Comparison of ENCODE assay signal across 12 cellular contexts in the genomic region with DNA sequence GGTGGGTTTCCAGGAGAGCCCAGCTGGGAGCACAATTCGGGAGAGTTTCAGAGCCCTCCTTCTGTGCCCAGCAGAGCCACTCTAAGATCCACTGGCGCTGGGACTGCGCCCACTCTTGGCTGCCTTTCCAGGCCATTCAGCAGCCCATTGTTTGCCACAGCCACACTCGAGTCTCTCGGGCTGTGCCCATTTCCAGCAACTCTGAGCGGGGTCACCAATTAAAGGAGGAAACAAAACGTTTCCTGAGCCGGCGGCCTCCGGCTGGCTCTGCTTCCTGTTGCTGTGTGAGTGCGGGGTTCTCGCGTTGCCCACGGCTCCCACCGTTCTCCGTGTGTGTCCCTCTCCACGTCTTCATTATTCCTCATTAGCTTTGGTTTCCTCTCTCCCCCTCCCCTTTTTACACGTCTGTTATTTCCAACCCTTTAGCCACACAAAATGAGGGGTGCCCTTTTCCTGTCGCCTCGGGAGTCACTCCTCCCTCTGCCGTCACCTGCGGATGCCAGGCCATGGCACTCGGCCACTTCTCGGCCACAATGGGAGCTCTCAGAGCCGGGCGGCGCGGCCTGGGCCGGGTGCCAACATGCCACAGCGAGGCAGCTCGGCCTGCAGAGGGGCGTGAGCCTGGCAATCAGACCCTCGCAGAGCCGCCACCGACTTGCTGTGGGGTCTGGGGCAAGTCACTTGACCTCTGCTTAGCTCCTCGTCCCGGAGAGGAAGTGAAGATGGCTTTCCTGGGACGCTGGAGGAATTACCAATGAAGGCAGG.
DNase-seq lines count a peak whose midpoint lies in the region; ATAC-seq and TF ChIP-seq lines count a peak whose summit lies in the region.
"Had no signal": no experiment of that assay in that cellular context is flagged by ENCODE, and none has a peak within 500 bp of the region (broad histone marks: within the 10 kb centered on the region; RNA-seq: fewer than 3 reads in every experiment).

No MANE protein-coding gene starts in this region.

- ATAC-seq in WTC11, result no peak

- peak overlapping the region; percentile 16; the same call in 1 of the 2 replicates for H3K4me2 ChIP-seq in PC-9

- DNase-seq in DMS53 (lab: John Stamatoyannopoulos, UW) (peak; percentile 14), DMS53 treated with DMSO at 0.1 percent for 48 hours (lab: John Stamatoyannopoulos, UW; ENCODE audit: unreplicated experiment) (no peak), PC-9 (peak in 1 of 2 experiments; percentile 1), head of caudate nucleus (peak; percentile 80 to 97 (median 93)), WTC11 (ENCODE audit: low spot score) (no peak), ACHN (no peak), NAMALWA (ENCODE audit: low spot score) (no peak)
- DNase-seq: activated CD8-positive, alpha-beta memory T cell treated with anti-CD3 and anti-CD28 coated beads, Interleukin-2, amount 50 U/mL, for 4 hours; kidney had no signal

- no peaks in the 10 kb centered on the region for H3K36me3 ChIP-seq in PC-9 (ENCODE audit: low read depth)
- H3K36me3 ChIP-seq: thoracic aorta had no signal

- TF ChIP-seq CTCF in PC-9 (conservative IDR thresholded peaks at IDR 0.05) (no peak), WTC11 (IDR thresholded peaks at IDR 0.05) (no peak)

- intact Hi-C loops in PC-9 (cut with micrococcal nuclease; ENCODE audit: unreplicated experiment), result no loop called here
- intact Hi-C loops in head of caudate nucleus (cut with DNase I), result loop anchor here (5.0 kb wide), 1 partner anchor 91 kb away; no protein-coding TSS in a partner anchor

- peaks cover 24% of the 10 kb centered on the region; the same call in 1 of the 2 replicates for H3K27me3 ChIP-seq in PC-9 (ENCODE audit: insufficient read depth, low read depth)

- CTCF ChIA-PET in PC-9 (lab: Charles Lee) (no interaction called here), WTC11 (lab: Charles Lee) (interaction anchor here (0.7 to 1.7 kb wide), 4 partner anchors 78 to 160 kb away, joined by 3 to 5 read pairs (median 3); no protein-coding TSS in a partner anchor)

- no peaks in the 10 kb centered on the region for H4K20me1 ChIP-seq in PC-9 (ENCODE audit: insufficient read depth)

- H3K27ac Mint-ChIP-seq in WTC11, result no peak overlapping the region
- H3K27ac Mint-ChIP-seq: IgD-negative memory B cell had no signal

- H3K9me3 Mint-ChIP-seq in WTC11, result peaks cover 17% of the 10 kb centered on the region

- no peak overlapping the region for H3K4me3 Mint-ChIP-seq in WTC11
- H3K4me3 Mint-ChIP-seq: IgD-negative memory B cell had no signal

- no peaks in the 10 kb centered on the region for H3K79me2 ChIP-seq in PC-9 (ENCODE audit: low read depth)

- no peaks in the 10 kb centered on the region; the same call in 1 of the 2 replicates for H3K9me3 ChIP-seq in PC-9 (ENCODE audit: insufficient read depth, low read depth)
- H3K9me3 ChIP-seq: thoracic aorta had no signal

- H3K4me3 ChIP-seq in PC-9, result no peak overlapping the region
- H3K4me3 ChIP-seq: thoracic aorta had no signal

- H3K9me2 ChIP-seq in PC-9 (ENCODE audit: insufficient read depth), result no peaks in the 10 kb centered on the region

- 0 out of 2 replicates have a peak overlapping the region, but pooled peaks have one; percentile 39 for H2AFZ ChIP-seq in PC-9

- H3F3A ChIP-seq in PC-9 (ENCODE audit: insufficient read depth, low read depth), result no peaks in the 10 kb centered on the region

- in situ Hi-C loops in ACHN (cut with HindIII; ENCODE audit: low pct_ligation_motif_present, low pct_unique_long_range_greater_than_20kb, low sequenced_read_pairs), result no loop called here

- peaks cover 6% of the 10 kb centered on the region; the same call in 1 of the 2 replicates for H3K4me1 Mint-ChIP-seq in WTC11
- H3K4me1 Mint-ChIP-seq: IgD-negative memory B cell had no signal

- BruUV-seq in PC-9 (replicated peaks; lab: Mats Ljungman, UMichigan), result no TSS peak

- POLR2A ChIA-PET in PC-9 (lab: Charles Lee; ENCODE audit: unreplicated experiment) (no interaction called here), WTC11 (lab: Charles Lee) (no interaction called here)

- H3K4me1 ChIP-seq in PC-9 (replicated peaks; ENCODE audit: insufficient read depth), result no peaks in the 10 kb centered on the region

- H3K27me3 Mint-ChIP-seq in WTC11 (ENCODE audit: low read depth), result peaks cover 11% of the 10 kb centered on the region
- H3K27me3 Mint-ChIP-seq: IgD-negative memory B cell had no signal

- no peak overlapping the region for H3K27ac ChIP-seq in PC-9
- peak overlapping the region; percentile 93 for H3K27ac ChIP-seq in temporal lobe (ENCODE audit: low read depth, low read length)
- H3K27ac ChIP-seq: thoracic aorta had no signal

- no peaks in the 10 kb centered on the region for H3K36me3 Mint-ChIP-seq in WTC11

TF ChIP-seq in WTC11, 78 proteins besides CTCF, POLR2A, EP300 and RAD21:
- TF ChIP-seq CREB1 (CRISPR knock-in tag; IDR thresholded peaks at IDR 0.05) (no peak), E2F5 (CRISPR knock-in tag; IDR thresholded peaks at IDR 0.05) (no peak), FOXJ3 (CRISPR knock-in tag; IDR thresholded peaks at IDR 0.05; ENCODE audit: borderline replicate concordance) (no peak), ZNF219 (CRISPR knock-in tag; IDR thresholded peaks at IDR 0.05; ENCODE audit: borderline replicate concordance) (no peak), ZNF396 (CRISPR knock-in tag; IDR thresholded peaks at IDR 0.05; ENCODE audit: borderline replicate concordance) (no peak), KAT7 (CRISPR knock-in tag; IDR thresholded peaks at IDR 0.05; ENCODE audit: borderline replicate concordance) (no peak), CREM (CRISPR knock-in tag; IDR thresholded peaks at IDR 0.05) (no peak), GTF2I (CRISPR knock-in tag; conservative IDR thresholded peaks at IDR 0.05) (no peak), ZNF263 (CRISPR knock-in tag; IDR thresholded peaks at IDR 0.05; ENCODE audit: low read depth) (no peak), SMAD3 (CRISPR knock-in tag; IDR thresholded peaks at IDR 0.05; ENCODE audit: borderline replicate concordance) (no peak), SP1 (CRISPR knock-in tag; conservative IDR thresholded peaks at IDR 0.05) (no peak), GABPB1 (CRISPR knock-in tag; IDR thresholded peaks at IDR 0.05) (no peak), GRHL2 (CRISPR knock-in tag; IDR thresholded peaks at IDR 0.05; ENCODE audit: insufficient replicate concordance, severe bottlenecking) (no peak), HMGA2 (CRISPR knock-in tag; IDR thresholded peaks at IDR 0.05) (no peak)
- TF ChIP-seq, protein P1, sequence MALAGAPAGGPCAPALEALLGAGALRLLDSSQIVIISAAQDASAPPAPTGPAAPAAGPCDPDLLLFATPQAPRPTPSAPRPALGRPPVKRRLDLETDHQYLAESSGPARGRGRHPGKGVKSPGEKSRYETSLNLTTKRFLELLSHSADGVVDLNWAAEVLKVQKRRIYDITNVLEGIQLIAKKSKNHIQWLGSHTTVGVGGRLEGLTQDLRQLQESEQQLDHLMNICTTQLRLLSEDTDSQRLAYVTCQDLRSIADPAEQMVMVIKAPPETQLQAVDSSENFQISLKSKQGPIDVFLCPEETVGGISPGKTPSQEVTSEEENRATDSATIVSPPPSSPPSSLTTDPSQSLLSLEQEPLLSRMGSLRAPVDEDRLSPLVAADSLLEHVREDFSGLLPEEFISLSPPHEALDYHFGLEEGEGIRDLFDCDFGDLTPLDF (CRISPR knock-in tag; IDR thresholded peaks at IDR 0.05), result no peak
- TF ChIP-seq, protein P2, sequence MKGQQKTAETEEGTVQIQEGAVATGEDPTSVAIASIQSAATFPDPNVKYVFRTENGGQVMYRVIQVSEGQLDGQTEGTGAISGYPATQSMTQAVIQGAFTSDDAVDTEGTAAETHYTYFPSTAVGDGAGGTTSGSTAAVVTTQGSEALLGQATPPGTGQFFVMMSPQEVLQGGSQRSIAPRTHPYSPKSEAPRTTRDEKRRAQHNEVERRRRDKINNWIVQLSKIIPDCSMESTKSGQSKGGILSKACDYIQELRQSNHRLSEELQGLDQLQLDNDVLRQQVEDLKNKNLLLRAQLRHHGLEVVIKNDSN (CRISPR knock-in tag; IDR thresholded peaks at IDR 0.05), result no peak
- TF ChIP-seq, protein P3, sequence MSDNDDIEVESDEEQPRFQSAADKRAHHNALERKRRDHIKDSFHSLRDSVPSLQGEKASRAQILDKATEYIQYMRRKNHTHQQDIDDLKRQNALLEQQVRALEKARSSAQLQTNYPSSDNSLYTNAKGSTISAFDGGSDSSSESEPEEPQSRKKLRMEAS (CRISPR knock-in tag; IDR thresholded peaks at IDR 0.05), result no peak
TF ChIP-seq in WTC11: peak in this region for 0.

Comparison
In these comparisons a context has a peak if more than half of its experiments do, and no peak if none do; other contexts are left out.
1. DNase-seq: peak in DMS53 (single experiment) and head of caudate nucleus (42 of 42); none in DMS53 treated with DMSO at 0.1 percent for 48 hours (single experiment), WTC11 (single experiment), ACHN (single experiment) and NAMALWA (single experiment).